In genomic region chr20:5592823-5593761, GRCh38 we compare ENCODE assay signal across 14 cellular contexts. TPM values are rescaled to one million over a fixed set of nuclear protein-coding genes. Genes with fewer than 3 reads are reported as not detected.
DNase-seq lines count a peak whose midpoint lies in the region; ATAC-seq and TF ChIP-seq lines count a peak whose summit lies in the region.
"Had no signal": no experiment of that assay in that cellular context is flagged by ENCODE, and none has a peak within 500 bp of the region (broad histone marks: within the 10 kb centered on the region; RNA-seq: fewer than 3 reads in every experiment).

No MANE protein-coding gene starts in this region.

- no peaks in the 10 kb centered on the region for H3K4me1 ChIP-seq in smooth muscle cell (ENCODE audit: low read depth)
- H3K4me1 ChIP-seq: parathyroid adenoma had no signal

- CTCF ChIA-PET in activated CD4-positive, alpha-beta T cell treated with anti-CD3 and anti-CD28 coated beads, Interleukin-2, amount 10 ng/mL, durations not matched to agents 7 days and 5 days (lab: Charles Lee), result interaction anchor here (0.7 to 1.4 kb wide), 4 partner anchors 12 to 43 kb away, joined by 3 to 4 read pairs (median 4); no protein-coding TSS in a partner anchor

- DNase-seq in activated CD4-positive, alpha-beta T cell treated with anti-CD3 and anti-CD28 coated beads, Interleukin-2, amount 10 ng/mL, durations not matched to agents 7 days and 5 days, result no peak
- DNase-seq in activated CD4-positive, alpha-beta T cell treated with anti-CD3 and anti-CD28 coated beads, Interleukin-2, amount 50 U/mL, for 48 hours, result no peak
- DNase-seq in Jurkat, Clone E6-1 (ENCODE audit: low read depth, low spot score), result peak; percentile 21
- no peak for DNase-seq in activated naive CD8-positive, alpha-beta T cell treated with anti-CD3 and anti-CD28 coated beads, Interleukin-2, amount 10 ng/mL, durations not matched to agents 7 days and 5 days
- DNase-seq in nephron progenitor cell, result no peak
- DNase-seq in smooth muscle cell (lab: John Stamatoyannopoulos, UW; ENCODE audit: unreplicated experiment), result no peak
- DNase-seq in RKO (ENCODE audit: low spot score), result no peak
- DNase-seq: activated effector memory CD4-positive, alpha-beta T cell treated with Interleukin-2 at 50 U/mL for 16 hours; NCI-H2081 had no signal

- POLR2A ChIA-PET in activated CD4-positive, alpha-beta T cell treated with anti-CD3 and anti-CD28 coated beads, Interleukin-2, amount 10 ng/mL, durations not matched to agents 7 days and 5 days (lab: Charles Lee), result interaction anchor here (0.8 kb wide), 1 partner anchor 16 kb away, joined by 3 read pairs; no protein-coding TSS in a partner anchor
- POLR2A ChIA-PET in activated naive CD8-positive, alpha-beta T cell treated with anti-CD3 and anti-CD28 coated beads, Interleukin-2, amount 10 ng/mL, durations not matched to agents 7 days and 5 days (lab: Charles Lee), result interaction anchor here (0.8 to 2.7 kb wide), 3 partner anchors 12 to 152 kb away, joined by 5 to 19 read pairs (median 5); no protein-coding TSS in a partner anchor

- H3K27ac Mint-ChIP-seq in activated CD4-positive, alpha-beta T cell treated with anti-CD3 and anti-CD28 coated beads, Interleukin-2, amount 10 ng/mL, durations not matched to agents 7 days and 5 days, result peak overlapping the region; percentile 86
- H3K27ac Mint-ChIP-seq in activated naive CD8-positive, alpha-beta T cell treated with anti-CD3 and anti-CD28 coated beads, Interleukin-2, amount 10 ng/mL, durations not matched to agents 7 days and 5 days, result peak overlapping the region; percentile 90
- H3K27ac Mint-ChIP-seq in nephron progenitor cell, result peak overlapping the region; percentile 95
- H3K27ac Mint-ChIP-seq: type B pancreatic cell had no signal

- peaks cover 57% of the 10 kb centered on the region for H3K36me3 Mint-ChIP-seq in activated CD4-positive, alpha-beta T cell treated with anti-CD3 and anti-CD28 coated beads, Interleukin-2, amount 10 ng/mL, durations not matched to agents 7 days and 5 days (ENCODE audit: low read depth)
- peaks cover 29% of the 10 kb centered on the region for H3K36me3 Mint-ChIP-seq in activated naive CD8-positive, alpha-beta T cell treated with anti-CD3 and anti-CD28 coated beads, Interleukin-2, amount 10 ng/mL, durations not matched to agents 7 days and 5 days
- peaks cover 64% of the 10 kb centered on the region for H3K36me3 Mint-ChIP-seq in nephron progenitor cell (ENCODE audit: low read depth)

- H2AFZ ChIP-seq in smooth muscle cell (ENCODE audit: low read depth), result no peak overlapping the region
- H2AFZ ChIP-seq: parathyroid adenoma had no signal

- peaks cover 69% of the 10 kb centered on the region for H3K4me1 Mint-ChIP-seq in activated CD4-positive, alpha-beta T cell treated with anti-CD3 and anti-CD28 coated beads, Interleukin-2, amount 10 ng/mL, durations not matched to agents 7 days and 5 days
- peaks cover 38% of the 10 kb centered on the region for H3K4me1 Mint-ChIP-seq in activated naive CD8-positive, alpha-beta T cell treated with anti-CD3 and anti-CD28 coated beads, Interleukin-2, amount 10 ng/mL, durations not matched to agents 7 days and 5 days
- H3K4me1 Mint-ChIP-seq in nephron progenitor cell, result peaks cover 6% of the 10 kb centered on the region

- no peaks in the 10 kb centered on the region for H3K27me3 ChIP-seq in smooth muscle cell (ENCODE audit: low read depth)

- H4K20me1 ChIP-seq in smooth muscle cell (ENCODE audit: low read depth), result peaks cover 24% of the 10 kb centered on the region

- H3K9me3 ChIP-seq in smooth muscle cell (replicated peaks; ENCODE audit: low read depth), result no peaks in the 10 kb centered on the region

- peaks cover 13% of the 10 kb centered on the region for H3K36me3 ChIP-seq in smooth muscle cell (ENCODE audit: low read depth)

- 61% methylated on average over 6 of the region's 6 CpGs for WGBS in smooth muscle cell (ENCODE audit: low lambda C conversion rate)

- peak; percentile 53 for ATAC-seq in activated naive CD8-positive, alpha-beta T cell treated with anti-CD3 and anti-CD28 coated beads, Interleukin-2, amount 10 ng/mL, durations not matched to agents 7 days and 5 days (ENCODE audit: low read depth)
- no peak for ATAC-seq in HG03280 (IDR thresholded peaks at IDR 0.05; ENCODE audit: unreplicated experiment)
- ATAC-seq: esophagus mucosa had no signal

- H3K27me3 Mint-ChIP-seq in activated CD4-positive, alpha-beta T cell treated with anti-CD3 and anti-CD28 coated beads, Interleukin-2, amount 10 ng/mL, durations not matched to agents 7 days and 5 days, result no peaks in the 10 kb centered on the region
- H3K27me3 Mint-ChIP-seq in activated naive CD8-positive, alpha-beta T cell treated with anti-CD3 and anti-CD28 coated beads, Interleukin-2, amount 10 ng/mL, durations not matched to agents 7 days and 5 days, result no peaks in the 10 kb centered on the region
- no peaks in the 10 kb centered on the region for H3K27me3 Mint-ChIP-seq in nephron progenitor cell (ENCODE audit: low read depth, poor library complexity)
- H3K27me3 Mint-ChIP-seq: type B pancreatic cell had no signal

- H3F3A ChIP-seq in smooth muscle cell (ENCODE audit: low read depth), result no peaks in the 10 kb centered on the region

- H3K27ac ChIP-seq in smooth muscle cell (ENCODE audit: low read depth), result no peak overlapping the region
- H3K27ac ChIP-seq: parathyroid adenoma had no signal

- TF ChIP-seq CTCF in nephron progenitor cell (IDR thresholded peaks at IDR 0.05) (no peak), smooth muscle cell (IDR thresholded peaks at IDR 0.05; ENCODE audit: borderline replicate concordance, insufficient read depth, poor library complexity, severe bottlenecking) (no peak)

- no peak overlapping the region for H3K9ac ChIP-seq in smooth muscle cell (ENCODE audit: low read depth)
- H3K9ac ChIP-seq: parathyroid adenoma had no signal

- H3K9me3 Mint-ChIP-seq in activated CD4-positive, alpha-beta T cell treated with anti-CD3 and anti-CD28 coated beads, Interleukin-2, amount 10 ng/mL, durations not matched to agents 7 days and 5 days, result no peaks in the 10 kb centered on the region
- H3K9me3 Mint-ChIP-seq in activated naive CD8-positive, alpha-beta T cell treated with anti-CD3 and anti-CD28 coated beads, Interleukin-2, amount 10 ng/mL, durations not matched to agents 7 days and 5 days, result no peaks in the 10 kb centered on the region
- no peaks in the 10 kb centered on the region for H3K9me3 Mint-ChIP-seq in nephron progenitor cell
- H3K9me3 Mint-ChIP-seq: type B pancreatic cell had no signal

- no peak overlapping the region for H3K4me2 ChIP-seq in smooth muscle cell

- H3K79me2 ChIP-seq in smooth muscle cell (ENCODE audit: low read depth), result no peaks in the 10 kb centered on the region
- H3K79me2 ChIP-seq: parathyroid adenoma had no signal

- H3K4me3 Mint-ChIP-seq in activated CD4-positive, alpha-beta T cell treated with anti-CD3 and anti-CD28 coated beads, Interleukin-2, amount 10 ng/mL, durations not matched to agents 7 days and 5 days, result peak overlapping the region; percentile 58
- peak overlapping the region; percentile 68 for H3K4me3 Mint-ChIP-seq in activated naive CD8-positive, alpha-beta T cell treated with anti-CD3 and anti-CD28 coated beads, Interleukin-2, amount 10 ng/mL, durations not matched to agents 7 days and 5 days
- no peak overlapping the region for H3K4me3 Mint-ChIP-seq in nephron progenitor cell
- H3K4me3 Mint-ChIP-seq: type B pancreatic cell had no signal

- no peak overlapping the region for H3K4me3 ChIP-seq in Jurkat, Clone E6-1 (ENCODE audit: low read length)
- no peak overlapping the region for H3K4me3 ChIP-seq in smooth muscle cell
- H3K4me3 ChIP-seq: lung had no signal

RNA-seq across cellular contexts. Expression of gene GPCPD1, which starts 17.7 kb away (rescaled TPM):
- 10 to 100 TPM; 26.1 to 33.0 TPM for total RNA-seq in activated CD4-positive, alpha-beta T cell treated with anti-CD3 and anti-CD28 coated beads, Interleukin-2, amount 10 ng/mL, durations not matched to agents 7 days and 5 days
- 13.5 TPM for polyA plus RNA-seq in Jurkat, Clone E6-1 (2012; ENCODE audit: insufficient read depth, insufficient read length)
- 10 to 100 TPM; 47.9 to 51.7 TPM for total RNA-seq in activated naive CD8-positive, alpha-beta T cell treated with anti-CD3 and anti-CD28 coated beads, Interleukin-2, amount 10 ng/mL, durations not matched to agents 7 days and 5 days
- 10.0 and 18.6 TPM in 2 replicates for total RNA-seq in smooth muscle cell
- 7.6 and 9.4 TPM in 2 replicates for polyA plus RNA-seq in smooth muscle cell
